1 cellular context compared by ENCODE assay signal in genomic region chr21:33542640-33543504, GRCh38.
A peak's percentile ranks its signal among the peaks of the same experiment; 100 is the strongest.
TF ChIP-seq lines count a peak whose summit lies in the region.

Gene SON (plus strand): TSS chr21:33543038. CDS start chr21:33543093, 55 bp downstream.

TF ChIP-seq in HepG2, 621 proteins besides CTCF, POLR2A, EP300 and RAD21 (continued from another document and continues in another):
- TF ChIP-seq ZNF407 (CRISPR knock-in tag; IDR thresholded peaks at IDR 0.05; ENCODE audit: not compliant biosample characterization) (peak; percentile 63), ZFP36L2 (CRISPR knock-in tag; IDR thresholded peaks at IDR 0.05) (no peak), GFI1 (CRISPR knock-in tag; IDR thresholded peaks at IDR 0.05; ENCODE audit: borderline replicate concordance) (no peak), SALL1 (CRISPR knock-in tag; IDR thresholded peaks at IDR 0.05) (peak; percentile 14; the same call in 1 of the 2 replicates), ZBTB39 (CRISPR knock-in tag; IDR thresholded peaks at IDR 0.05) (no peak), ZSCAN30 (CRISPR knock-in tag; IDR thresholded peaks at IDR 0.05) (no peak), ZNF414 (CRISPR knock-in tag; IDR thresholded peaks at IDR 0.05) (no peak; the same call in 1 of the 2 replicates), SIX4 (CRISPR knock-in tag; IDR thresholded peaks at IDR 0.05) (no peak; the same call in none of the 2 replicates), RFX3 (CRISPR knock-in tag; IDR thresholded peaks at IDR 0.05) (peak; percentile 53; the same call in 1 of the 2 replicates), PCBP2 (optimal IDR thresholded peaks at IDR 0.05; ENCODE audit: low read depth, low read length, poor library complexity, severe bottlenecking) (no peak), NAIF1 (CRISPR knock-in tag; IDR thresholded peaks at IDR 0.05; ENCODE audit: borderline replicate concordance) (peak; percentile 58), GMEB1 (CRISPR knock-in tag; IDR thresholded peaks at IDR 0.05; ENCODE audit: borderline replicate concordance) (peak; percentile 93), PLSCR1 (CRISPR knock-in tag; IDR thresholded peaks at IDR 0.05; ENCODE audit: borderline replicate concordance) (no peak), ZNF558 (CRISPR knock-in tag; IDR thresholded peaks at IDR 0.05; ENCODE audit: borderline replicate concordance) (no peak), MTA1 (CRISPR knock-in tag; IDR thresholded peaks at IDR 0.05; ENCODE audit: borderline replicate concordance) (no peak), NFE2L2 (IDR thresholded peaks at IDR 0.05; ENCODE audit: low read length) (no peak), SCMH1 (CRISPR knock-in tag; IDR thresholded peaks at IDR 0.05; ENCODE audit: borderline replicate concordance) (no peak), ZNF598 (CRISPR knock-in tag; IDR thresholded peaks at IDR 0.05; ENCODE audit: borderline replicate concordance) (peak; percentile 67; the same call in 1 of the 2 replicates), FOXP4 (CRISPR knock-in tag; IDR thresholded peaks at IDR 0.05) (0 out of 2 replicates have a peak, but pooled peaks have one; percentile 2), ZSCAN5A (CRISPR knock-in tag; IDR thresholded peaks at IDR 0.05; ENCODE audit: borderline replicate concordance) (0 out of 2 replicates have a peak, but pooled peaks have one; percentile 48), SMAD1 (CRISPR knock-in tag; IDR thresholded peaks at IDR 0.05; ENCODE audit: borderline replicate concordance, low read depth) (peak; percentile 64; the same call in 1 of the 2 replicates), FIP1L1 (IDR thresholded peaks at IDR 0.05; ENCODE audit: borderline replicate concordance, insufficient read depth, low read depth, low read length) (no peak), ZBTB20 (CRISPR knock-in tag; IDR thresholded peaks at IDR 0.05; ENCODE audit: borderline replicate concordance, low read depth) (no peak), ZNF501 (CRISPR knock-in tag; IDR thresholded peaks at IDR 0.05) (peak; percentile 21; the same call in 1 of the 2 replicates), TOPORS (CRISPR knock-in tag; IDR thresholded peaks at IDR 0.05) (no peak), FOSL2 (CRISPR knock-in tag; IDR thresholded peaks at IDR 0.05) (0 out of 2 replicates have a peak, but pooled peaks have one; percentile 8), THAP11 (CRISPR knock-in tag; IDR thresholded peaks at IDR 0.05) (peak; percentile 86), LBX2 (CRISPR knock-in tag; IDR thresholded peaks at IDR 0.05; ENCODE audit: borderline replicate concordance) (no peak), LRRFIP1 (CRISPR knock-in tag; conservative IDR thresholded peaks at IDR 0.05) (no peak), FOXA1 (IDR thresholded peaks at IDR 0.05) (no peak), FOXA1 (CRISPR knock-in tag; IDR thresholded peaks at IDR 0.05) (peak; percentile 32; the same call in 1 of the 2 replicates), ZNF264 (CRISPR knock-in tag; IDR thresholded peaks at IDR 0.05) (0 out of 2 replicates have a peak, but pooled peaks have one; percentile 20), MEIS2 (CRISPR knock-in tag; IDR thresholded peaks at IDR 0.05) (no peak), TP53 (CRISPR knock-in tag; conservative IDR thresholded peaks at IDR 0.05) (no peak), MTA3 (CRISPR knock-in tag; IDR thresholded peaks at IDR 0.05) (no peak), FOXK2 (IDR thresholded peaks at IDR 0.05) (no peak), ZMAT5 (CRISPR knock-in tag; IDR thresholded peaks at IDR 0.05; ENCODE audit: borderline replicate concordance, low read depth) (no peak), U2AF2 (IDR thresholded peaks at IDR 0.05; ENCODE audit: low read depth, low read length) (no peak; the same call in 1 of the 2 replicates)
